Comparison of ENCODE assay signal across 10 cellular contexts in genomic region chr7:109996411-109996810, GRCh38.
"Had no signal": no experiment of that assay in that cellular context is flagged by ENCODE, and none has a peak within 500 bp of the region (broad histone marks: within the 10 kb centered on the region; RNA-seq: fewer than 3 reads in every experiment).

No MANE protein-coding gene starts in this region.

- H3K4me3 ChIP-seq: GM23248, HAP-1 had no signal

- H3K27ac ChIP-seq: GM23248, HL-60, KMS-11 had no signal

- DNase-seq: GM23248, GOT3, H7, HFFc6, KBM-7 had no signal

- H2AFZ ChIP-seq: GM23248 had no signal

- H3K9ac ChIP-seq: GM23248, KMS-11 had no signal

- H3K36me3 ChIP-seq: HAP-1 had no signal

- H3K9me3 ChIP-seq: HAP-1 had no signal

- ATAC-seq: HCT116, HepG2 had no signal

- H3K4me2 ChIP-seq: KMS-11 had no signal

- H3K4me1 ChIP-seq: HAP-1 had no signal
